Comparison of ENCODE assay signal across 9 cellular contexts in the genomic region with DNA sequence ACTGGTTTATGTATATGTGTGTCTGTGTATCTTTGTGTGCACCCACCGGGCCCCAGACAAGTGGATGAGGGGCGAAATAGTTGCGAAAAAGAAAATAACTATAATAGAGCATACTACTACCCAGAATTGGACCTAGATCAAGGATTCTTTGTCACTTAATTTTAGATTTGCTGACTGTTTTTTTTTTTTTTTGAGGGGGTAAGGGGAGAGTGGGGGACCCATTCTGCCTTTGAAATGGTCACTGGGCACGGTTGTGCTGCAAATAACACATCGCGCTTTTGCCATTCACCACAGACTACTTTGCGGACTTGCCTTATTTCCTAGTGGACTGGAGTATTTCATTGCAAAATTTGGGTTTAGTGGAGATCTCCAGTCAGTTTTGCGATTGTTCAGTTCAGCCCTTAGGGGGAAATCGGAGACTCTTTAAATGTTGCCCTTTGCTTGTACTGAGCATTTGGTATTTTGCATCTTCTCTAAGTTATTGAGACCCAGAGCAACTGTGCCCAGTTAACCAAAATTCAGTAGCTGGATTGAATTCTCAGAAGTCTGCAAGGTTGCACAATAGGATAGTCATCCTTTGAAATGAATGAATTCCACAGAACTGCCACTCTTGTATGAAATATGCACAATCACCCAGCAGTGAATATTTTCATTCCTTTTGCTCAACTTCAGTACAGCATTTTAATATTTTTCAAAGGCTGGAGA. TPM values are rescaled to one million over a fixed set of nuclear protein-coding genes. Genes with fewer than 3 reads are reported as not detected.
DNase-seq lines count a peak whose midpoint lies in the region; ATAC-seq and TF ChIP-seq lines count a peak whose summit lies in the region.
"Had no signal": no experiment of that assay in that cellular context is flagged by ENCODE, and none has a peak within 500 bp of the region (broad histone marks: within the 10 kb centered on the region; RNA-seq: fewer than 3 reads in every experiment).

No MANE protein-coding gene starts in this region.

- H3K23ac ChIP-seq in neuronal stem cell (ENCODE audit: low read depth, low read length, poor library complexity), result no peak overlapping the region

- H3F3A ChIP-seq in PC-3 (ENCODE audit: low read length, unreplicated experiment), result peaks cover 10% of the 10 kb centered on the region

- H3K4me2 ChIP-seq in PC-3 (ENCODE audit: low read length) (peak overlapping the region; percentile 83), neuronal stem cell (ENCODE audit: insufficient read depth, low read length, poor library complexity, severe bottlenecking) (peak overlapping the region; percentile 55)

- peaks cover 44% of the 10 kb centered on the region for H4K20me1 ChIP-seq in PC-3 (ENCODE audit: low read length)

- POLR2A ChIA-PET in Caco-2 (lab: Charles Lee), result no interaction called here
- POLR2A ChIA-PET in PC-3 (lab: Charles Lee; ENCODE audit: unreplicated experiment), result interaction anchor here (0.6 kb wide), 1 partner anchor 507 kb away, joined by 3 read pairs; no protein-coding TSS in a partner anchor

- H4K91ac ChIP-seq in neuronal stem cell (ENCODE audit: low read depth, low read length, poor library complexity), result no peak overlapping the region

- no peak overlapping the region for H3K4ac ChIP-seq in neuronal stem cell (ENCODE audit: low read length)

- H2BK15ac ChIP-seq in neuronal stem cell (ENCODE audit: low read length), result no peak overlapping the region

- CTCF ChIA-PET in Caco-2 (lab: Charles Lee), result no interaction called here
- CTCF ChIA-PET in PC-3 (lab: Charles Lee), result interaction anchor here (0.8 kb wide), 1 partner anchor 212 kb away, joined by 5 read pairs; no protein-coding TSS in a partner anchor

- peaks cover 2% of the 10 kb centered on the region for H3K9me3 Mint-ChIP-seq in Caco-2 (ENCODE audit: unreplicated experiment)

- TF ChIP-seq CTCF in Caco-2 (IDR thresholded peaks at IDR 0.05; ENCODE audit: insufficient read depth in 1 of 2, low read depth in 1 of 2, low read length in 1 of 2, severe bottlenecking in 1 of 2, unreplicated experiment in 1 of 2) (no peak), PC-3 (conservative IDR thresholded peaks at IDR 0.05; ENCODE audit: low read depth, low read length) (no peak)

- BruUV-seq in Caco-2 (replicated peaks; lab: Mats Ljungman, UMichigan) (no TSS peak), PC-3 (replicated peaks; lab: Mats Ljungman, UMichigan) (no TSS peak)

- no peaks in the 10 kb centered on the region for H3K36me3 Mint-ChIP-seq in Caco-2 (ENCODE audit: insufficient read depth, unreplicated experiment)

- H3K14ac ChIP-seq in neuronal stem cell (ENCODE audit: low read length), result no peak overlapping the region

- H2AFZ ChIP-seq in PC-3 (ENCODE audit: low read length) (no peak overlapping the region), neuronal stem cell (ENCODE audit: low read length) (peak overlapping the region; percentile 83)

- H3K79me1 ChIP-seq in neuronal stem cell (ENCODE audit: low read depth, low read length), result peaks cover 2% of the 10 kb centered on the region

- intact Hi-C loops in Caco-2 (cut with micrococcal nuclease; ENCODE audit: unreplicated experiment), result loop anchor here (5.0 kb wide), 4 partner anchors 182 to 288 kb away; no protein-coding TSS in a partner anchor
- intact Hi-C loops in PC-3 (cut with micrococcal nuclease), result loop anchor here (1.0 to 5.0 kb wide), 6 partner anchors 112 to 288 kb away; no protein-coding TSS in a partner anchor

- no peaks in the 10 kb centered on the region for H3K9me2 ChIP-seq in PC-3 (replicated peaks; ENCODE audit: low read length)

- H3K4me1 Mint-ChIP-seq in Caco-2 (ENCODE audit: low read depth, unreplicated experiment), result no peaks in the 10 kb centered on the region

- H3K18ac ChIP-seq in neuronal stem cell (ENCODE audit: low read length), result no peak overlapping the region

- H4K8ac ChIP-seq in neuronal stem cell (ENCODE audit: low read depth, low read length), result no peak overlapping the region

- H3K9me3 ChIP-seq in Caco-2 (no peaks in the 10 kb centered on the region), PC-3 (ENCODE audit: low read length) (no peaks in the 10 kb centered on the region), endocrine pancreas (ENCODE audit: control insufficient read depth, low read length) (no peaks in the 10 kb centered on the region), neuronal stem cell (replicated peaks in 1 of 2; ENCODE audit: control insufficient read depth in 2 of 2, insufficient read depth in 1 of 2, low read depth in 1 of 2, low read length in 2 of 2) (peaks cover 0 to 6% of the 10 kb centered on the region in 2 donors)

- H3K36me3 ChIP-seq in Caco-2 (ENCODE audit: control insufficient read depth, insufficient read depth, low read length) (no peaks in the 10 kb centered on the region), PC-3 (ENCODE audit: low read depth, low read length) (peaks cover 12% of the 10 kb centered on the region; the same call in 1 of the 2 replicates), endocrine pancreas (ENCODE audit: control insufficient read depth, insufficient read depth, low read length) (no peaks in the 10 kb centered on the region), neuronal stem cell (replicated peaks in 1 of 2; ENCODE audit: control insufficient read depth in 2 of 2, insufficient read depth in 2 of 2, low read length in 2 of 2) (peaks cover 15 to 41% of the 10 kb centered on the region in 2 donors)

- WGBS in neuronal stem cell (ENCODE audit: extremely low coverage in 2 of 2, insufficient read length in 2 of 2, insufficient replicate concordance in 1 of 2), 2 donors, result no CpG with 5 or more reads among the region's 9 CpGs

- H3K4me1 ChIP-seq in Caco-2 (0 out of 2 replicates have a peak, but pooled peaks cover 5% of the 10 kb centered on the region), PC-3 (ENCODE audit: insufficient read depth, low read length) (peaks cover 40% of the 10 kb centered on the region), endocrine pancreas (ENCODE audit: control insufficient read depth, insufficient read depth, low read length) (no peaks in the 10 kb centered on the region), neuronal stem cell (ENCODE audit: control insufficient read depth in 2 of 2, insufficient read depth in 1 of 2, low read depth in 1 of 2, low read length in 2 of 2) (peaks cover 15 to 29% of the 10 kb centered on the region in 2 donors)

- no peak overlapping the region for H2BK5ac ChIP-seq in neuronal stem cell (ENCODE audit: low read length)

- no peak overlapping the region for H2BK12ac ChIP-seq in neuronal stem cell (ENCODE audit: low read length)

- peaks cover 77% of the 10 kb centered on the region for H3K79me2 ChIP-seq in PC-3 (ENCODE audit: low read length)

- H2AK5ac ChIP-seq in neuronal stem cell (ENCODE audit: low read depth, low read length), result no peak overlapping the region

- peak overlapping the region; percentile 30 for H3K4me3 Mint-ChIP-seq in Caco-2 (ENCODE audit: unreplicated experiment)

- no peak for ATAC-seq in PC-3

- no peak overlapping the region for H2BK120ac ChIP-seq in neuronal stem cell (ENCODE audit: low read depth, low read length)

- H3K27me3 ChIP-seq in Caco-2 (replicated peaks; ENCODE audit: control insufficient read depth, insufficient read depth, low read length), result peaks cover 4% of the 10 kb centered on the region
- no peaks in the 10 kb centered on the region for H3K27me3 ChIP-seq in PC-3 (ENCODE audit: low read length)
- no peaks in the 10 kb centered on the region for H3K27me3 ChIP-seq in endocrine pancreas (ENCODE audit: control insufficient read depth, insufficient read depth, low read length)
- H3K27me3 ChIP-seq in neuronal stem cell (ENCODE audit: control insufficient read depth in 3 of 3, insufficient read depth in 3 of 3, low read depth in 1 of 3, low read length in 3 of 3), result no peaks in the 10 kb centered on the region

- DNase-seq in Caco-2 (no peak), PC-3 (peak; percentile 63), neuronal stem cell (ENCODE audit: low spot score) (no peak), Ammon's horn (ENCODE audit: low spot score) (no peak), DMS79 treated with DMSO at 0.1 percent for 48 hours (lab: John Stamatoyannopoulos, UW) (no peak)
- DNase-seq in stimulated activated CD4-positive, alpha-beta T cell treated with anti-CD3 and anti-CD28 coated beads, Interleukin-1b, Interleukin-23, amount 100 ng/mL, for 48 hours, result no peak
- no peak for DNase-seq in NK-92 treated with Interleukin-12 subunit alpha and Interleukin-12 subunit beta, amount 100 ng/mL, for 24 hours (lab: John Stamatoyannopoulos, UW)

- H3K9ac ChIP-seq in PC-3 (ENCODE audit: low read length), result peak overlapping the region; percentile 94
- no peak overlapping the region for H3K9ac ChIP-seq in endocrine pancreas (ENCODE audit: control insufficient read depth, insufficient read depth, low read length)
- no peak overlapping the region for H3K9ac ChIP-seq in neuronal stem cell (ENCODE audit: low read depth, low read length, poor library complexity)
- H3K9ac ChIP-seq: KMS-11 had no signal

- H3K27ac ChIP-seq in PC-3 (ENCODE audit: low read length) (peak overlapping the region; percentile 77), neuronal stem cell (replicated peaks; ENCODE audit: low read length) (peak overlapping the region; percentile 74)
- H3K27ac ChIP-seq: KMS-11 had no signal

- H3K4me3 ChIP-seq in Caco-2 (ENCODE audit: low read depth, low read length) (no peak overlapping the region), PC-3 (ENCODE audit: low read length) (peak overlapping the region; percentile 95), endocrine pancreas (ENCODE audit: control insufficient read depth, insufficient read depth, low read length) (peak overlapping the region; percentile 65), neuronal stem cell (ENCODE audit: low read length in 2 of 2) (peak overlapping the region; percentile 76 to 86)

- H3K27me3 Mint-ChIP-seq in Caco-2 (ENCODE audit: insufficient read depth, unreplicated experiment), result peaks cover 27% of the 10 kb centered on the region

- H3K27ac Mint-ChIP-seq in Caco-2 (ENCODE audit: unreplicated experiment), result no peak overlapping the region

RNA-seq across cellular contexts. Expression of a gene that starts 2.8 kb away (rescaled TPM):
- total RNA-seq in Caco-2 (2022), result 2.9 and 3.6 TPM in 2 replicates
- 35.2 and 51.8 TPM in 2 replicates for total RNA-seq in PC-3 (2014; rRNA removed)
- polyA plus RNA-seq in neuronal stem cell (2013, experiment 1 of 2), result 85.5 TPM
- polyA plus RNA-seq in neuronal stem cell (2013, experiment 2 of 2), result 83.2 TPM
